8 cellular contexts compared by ENCODE assay signal in genomic region chr1:231395051-231395995, GRCh38. TPM values are rescaled to one million over a fixed set of nuclear protein-coding genes. Genes with fewer than 3 reads are reported as not detected.
DNase-seq lines count a peak whose midpoint lies in the region; ATAC-seq and TF ChIP-seq lines count a peak whose summit lies in the region.
"Had no signal": no experiment of that assay in that cellular context is flagged by ENCODE, and none has a peak within 500 bp of the region (broad histone marks: within the 10 kb centered on the region; RNA-seq: fewer than 3 reads in every experiment).

No MANE protein-coding gene starts in this region.

- no peaks in the 10 kb centered on the region for H3K9me3 ChIP-seq in breast epithelium
- no peaks in the 10 kb centered on the region for H3K9me3 ChIP-seq in liver (ENCODE audit: control insufficient read depth in 4 of 4, low read length in 3 of 4)
- H3K9me3 ChIP-seq in upper lobe of right lung: no peaks in the 10 kb centered on the region

- peaks cover 4% of the 10 kb centered on the region for H3K36me3 Mint-ChIP-seq in activated naive CD8-positive, alpha-beta T cell treated with anti-CD3 and anti-CD28 coated beads, Interleukin-2, amount 50 U/mL, for 24 hours (ENCODE audit: low read depth)

- H3K27ac Mint-ChIP-seq in activated naive CD8-positive, alpha-beta T cell treated with anti-CD3 and anti-CD28 coated beads, Interleukin-2, amount 50 U/mL, for 24 hours: no peak overlapping the region
- H3K27ac Mint-ChIP-seq: stimulated activated naive B cell treated with anti-CD40 and anti-IgM and Interleukin-4, amounts not matched to agents 10 μg/mL and 1 μg/mL and 100 μg/mL, for 72 hours had no signal

- ATAC-seq in upper lobe of right lung: peak; percentile 24
- no peak for ATAC-seq in HG03159 (IDR thresholded peaks at IDR 0.05; ENCODE audit: unreplicated experiment)
- ATAC-seq in GM19397 (IDR thresholded peaks at IDR 0.05; ENCODE audit: unreplicated experiment): no peak
- ATAC-seq in activated naive CD8-positive, alpha-beta T cell treated with anti-CD3 and anti-CD28 coated beads, Interleukin-2, amount 50 U/mL, for 24 hours: no peak

- DNase-seq in breast epithelium (ENCODE audit: low spot score in 2 of 2): no peak
- DNase-seq in upper lobe of right lung: no peak
- no peak for DNase-seq in activated naive CD8-positive, alpha-beta T cell treated with anti-CD3 and anti-CD28 coated beads, Interleukin-2, amount 50 U/mL, for 24 hours
- DNase-seq: stimulated activated naive B cell treated with anti-CD40 and anti-IgM and Interleukin-4, amounts not matched to agents 10 μg/mL and 1 μg/mL and 100 μg/mL, for 72 hours had no signal

- TF ChIP-seq RAD21 in Ishikawa (IDR thresholded peaks at IDR 0.05; ENCODE audit: low read depth) (no peak), liver (IDR thresholded peaks at IDR 0.05) (no peak)

- H3K27ac ChIP-seq in breast epithelium (peak overlapping the region; percentile 35 to 73), liver (ENCODE audit: low read depth in 1 of 2, low read length in 2 of 2) (peak overlapping the region; percentile 68 to 81), upper lobe of right lung (peak overlapping the region; percentile 26)

- no peaks in the 10 kb centered on the region for H3K27me3 Mint-ChIP-seq in activated naive CD8-positive, alpha-beta T cell treated with anti-CD3 and anti-CD28 coated beads, Interleukin-2, amount 50 U/mL, for 24 hours
- H3K27me3 Mint-ChIP-seq: stimulated activated naive B cell treated with anti-CD40 and anti-IgM and Interleukin-4, amounts not matched to agents 10 μg/mL and 1 μg/mL and 100 μg/mL, for 72 hours had no signal

- H3K27me3 ChIP-seq in breast epithelium: no peaks in the 10 kb centered on the region
- no peaks in the 10 kb centered on the region for H3K27me3 ChIP-seq in liver (ENCODE audit: control insufficient read depth in 4 of 4, insufficient read depth in 4 of 4, low read length in 3 of 4)
- no peaks in the 10 kb centered on the region for H3K27me3 ChIP-seq in upper lobe of right lung

- no peaks in the 10 kb centered on the region for H3K9me3 Mint-ChIP-seq in activated naive CD8-positive, alpha-beta T cell treated with anti-CD3 and anti-CD28 coated beads, Interleukin-2, amount 50 U/mL, for 24 hours
- H3K9me3 Mint-ChIP-seq: stimulated activated naive B cell treated with anti-CD40 and anti-IgM and Interleukin-4, amounts not matched to agents 10 μg/mL and 1 μg/mL and 100 μg/mL, for 72 hours had no signal

- TF ChIP-seq CTCF in breast epithelium (IDR thresholded peaks at IDR 0.05) (no peak), liver (IDR thresholded peaks at IDR 0.05; ENCODE audit: low read depth, low read length, missing input control) (no peak), upper lobe of right lung (IDR thresholded peaks at IDR 0.05) (no peak)

- no peak for TF ChIP-seq EP300 in Ishikawa (IDR thresholded peaks at IDR 0.05; ENCODE audit: borderline replicate concordance)

- no peak overlapping the region for H3K4me3 ChIP-seq in breast epithelium
- no peak overlapping the region for H3K4me3 ChIP-seq in liver (ENCODE audit: low read depth in 1 of 3, low read length in 3 of 3)
- no peak overlapping the region for H3K4me3 ChIP-seq in upper lobe of right lung

- peaks cover 47% of the 10 kb centered on the region for H3K4me1 Mint-ChIP-seq in activated naive CD8-positive, alpha-beta T cell treated with anti-CD3 and anti-CD28 coated beads, Interleukin-2, amount 50 U/mL, for 24 hours

- peaks cover 0 to 6% of the 10 kb centered on the region in 2 donors for H3K4me1 ChIP-seq in breast epithelium
- peaks cover 12 to 24% (median 19%) of the 10 kb centered on the region in 4 donors for H3K4me1 ChIP-seq in liver (ENCODE audit: control insufficient read depth in 4 of 4, insufficient read depth in 4 of 4, low read length in 3 of 4)
- H3K4me1 ChIP-seq in upper lobe of right lung: peaks cover 29% of the 10 kb centered on the region

- intact Hi-C loops in breast epithelium (cut with DNase I; ENCODE audit: low total_unique reads): no loop called here
- intact Hi-C loops in upper lobe of right lung (cut with DNase I): no loop called here

- H3K9ac ChIP-seq in liver (ENCODE audit: low read depth in 1 of 2, low read length in 2 of 2): no peak overlapping the region

- no peak for TF ChIP-seq POLR2A in breast epithelium (IDR thresholded peaks at IDR 0.05)

- no peaks in the 10 kb centered on the region for H3K36me3 ChIP-seq in breast epithelium
- no peaks in the 10 kb centered on the region for H3K36me3 ChIP-seq in liver (ENCODE audit: control insufficient read depth in 4 of 4, insufficient read depth in 3 of 4, low read depth in 1 of 4, low read length in 3 of 4)
- no peaks in the 10 kb centered on the region for H3K36me3 ChIP-seq in upper lobe of right lung

- H3K4me3 Mint-ChIP-seq in activated naive CD8-positive, alpha-beta T cell treated with anti-CD3 and anti-CD28 coated beads, Interleukin-2, amount 50 U/mL, for 24 hours: no peak overlapping the region

- 57% methylated on average over 10 of the region's 10 CpGs for WGBS in liver

TF ChIP-seq in Ishikawa, 13 proteins besides CTCF, POLR2A, EP300 and RAD21:
- TF ChIP-seq NFIC (IDR thresholded peaks at IDR 0.05): no peak; the same call in 1 of the 2 replicates
- TF ChIP-seq CREB1 (IDR thresholded peaks at IDR 0.05; ENCODE audit: low read depth): peak; percentile 70
- TF ChIP-seq EGR1 (IDR thresholded peaks at IDR 0.05): no peak
- TF ChIP-seq TEAD4 (IDR thresholded peaks at IDR 0.05): 0 out of 2 replicates have a peak, but pooled peaks have one; percentile 26
- 0 out of 2 replicates have a peak, but pooled peaks have one; percentile 16 for TF ChIP-seq TCF12 (IDR thresholded peaks at IDR 0.05; ENCODE audit: low read depth)

TF ChIP-seq in liver, 16 proteins besides CTCF, POLR2A, EP300 and RAD21:
- TF ChIP-seq YY1 (IDR thresholded peaks at IDR 0.05) (no peak), RXRA (IDR thresholded peaks at IDR 0.05) (peak in 1 of 2 donors; percentile 17), ATF3 (IDR thresholded peaks at IDR 0.05) (no peak), HNF4A (conservative IDR thresholded peaks at IDR 0.05) (peak in 1 of 2 donors; percentile 56), SP1 (IDR thresholded peaks at IDR 0.05) (no peak), REST (IDR thresholded peaks at IDR 0.05) (no peak), GABPA (IDR thresholded peaks at IDR 0.05 in 1 of 2, conservative IDR thresholded peaks at IDR 0.05 in 1 of 2) (peak in 1 of 2 donors; percentile 36), ZBTB33 (IDR thresholded peaks at IDR 0.05) (no peak), JUND (IDR thresholded peaks at IDR 0.05) (peak; percentile 39 to 54), MAX (IDR thresholded peaks at IDR 0.05) (no peak)
TF ChIP-seq in liver: peak in this region for 4.

RNA-seq across cellular contexts. Expression of gene EGLN1, which starts 26.8 kb away (rescaled TPM):
- total RNA-seq in breast epithelium (10 to 100 TPM; 33.8 to 45.6 (median 38.1) TPM), liver (10 to 100 TPM; 26.1 to 44.8 TPM), upper lobe of right lung (23.5 TPM)
- polyA plus RNA-seq in liver: 10 to 100 TPM in 1 of 2 donors, 1 to 10 TPM in 1; 7.2 to 18.4 TPM

RNA-seq across cellular contexts. Expression of gene SPRTN, which starts 57.2 kb away (rescaled TPM):
- total RNA-seq in breast epithelium (10 to 100 TPM; 13.8 to 23.6 (median 15.2) TPM), liver (1 to 10 TPM; 7.8 to 8.9 TPM), upper lobe of right lung (9.6 TPM)
- 1 to 10 TPM; 2.1 to 5.1 TPM for polyA plus RNA-seq in liver

RNA-seq across cellular contexts. Expression of gene EXOC8, which starts 57.7 kb away (rescaled TPM):
- total RNA-seq in breast epithelium: 10 to 100 TPM; 13.1 to 17.7 (median 15.0) TPM
- total RNA-seq in liver: 10 to 100 TPM; 12.2 to 13.4 TPM
- polyA plus RNA-seq in liver: 1 to 10 TPM; 1.6 to 2.8 TPM
- total RNA-seq in upper lobe of right lung: 19.3 TPM
